1 cellular context compared by ENCODE assay signal in genomic region chr14:50045039-50045711, GRCh38.
TF ChIP-seq lines count a peak whose summit lies in the region.

No MANE protein-coding gene starts in this region.

TF ChIP-seq in GM12878, 131 proteins besides CTCF, POLR2A, EP300 and RAD21 (continued from another document and continues in another):
- TF ChIP-seq ZBTB33 (IDR thresholded peaks at IDR 0.05) = no peak
- 0 out of 4 replicates have a peak, but pooled peaks of 1 of the 2 experiments have one; percentile 4 for TF ChIP-seq SRF (IDR thresholded peaks at IDR 0.05; ENCODE audit: low read depth in 2 of 2, low read length in 2 of 2)
- no peak for TF ChIP-seq MYC (IDR thresholded peaks at IDR 0.05; ENCODE audit: insufficient read depth, insufficient read length, insufficient replicate concordance, low read length, severe bottlenecking)
- TF ChIP-seq ZNF622 (IDR thresholded peaks at IDR 0.05) = no peak
- no peak for TF ChIP-seq FOS (IDR thresholded peaks at IDR 0.05; ENCODE audit: borderline replicate concordance, extremely low read depth, insufficient read length)
- TF ChIP-seq RCOR1 (conservative IDR thresholded peaks at IDR 0.05; ENCODE audit: low read depth, low read length) = no peak
- no peak for TF ChIP-seq HDAC6 (IDR thresholded peaks at IDR 0.05; ENCODE audit: unreplicated experiment)
- no peak for TF ChIP-seq NRF1 (conservative IDR thresholded peaks at IDR 0.05; ENCODE audit: low read depth, low read length)
- no peak for TF ChIP-seq ZNF384 (IDR thresholded peaks at IDR 0.05; ENCODE audit: borderline replicate concordance, low read depth, low read length)
- no peak for TF ChIP-seq ZBTB11 (CRISPR knock-in tag; IDR thresholded peaks at IDR 0.05)
- TF ChIP-seq TCF7 (IDR thresholded peaks at IDR 0.05; ENCODE audit: borderline replicate concordance) = no peak
- TF ChIP-seq E2F4 (IDR thresholded peaks at IDR 0.05; ENCODE audit: low read depth, low read length) = no peak
- no peak for TF ChIP-seq GABPA (IDR thresholded peaks at IDR 0.05; ENCODE audit: low read depth)
- TF ChIP-seq YY1 (IDR thresholded peaks at IDR 0.05; ENCODE audit: low read depth, low read length) = 0 out of 2 replicates have a peak, but pooled peaks have one; percentile 32
- 0 out of 2 replicates have a peak, but pooled peaks have one; percentile 27 for TF ChIP-seq BCL11A (IDR thresholded peaks at IDR 0.05; ENCODE audit: low read depth, low read length)
- peak; percentile 55; the same call in 1 of the 2 replicates for TF ChIP-seq NR2F1 (conservative IDR thresholded peaks at IDR 0.05)
- TF ChIP-seq NKRF (conservative IDR thresholded peaks at IDR 0.05) = no peak
- peak; percentile 5 to 26; a peak in 1 of 4 replicates for TF ChIP-seq BHLHE40 (IDR thresholded peaks at IDR 0.05; ENCODE audit: borderline replicate concordance in 1 of 2, low read depth in 2 of 2, low read length in 1 of 2)
- TF ChIP-seq RELA (IDR thresholded peaks at IDR 0.05; ENCODE audit: borderline replicate concordance, partially characterized antibody) = no peak
- TF ChIP-seq NFIC (IDR thresholded peaks at IDR 0.05; ENCODE audit: low read depth, low read length) = peak; percentile 33; the same call in 1 of the 2 replicates
- TF ChIP-seq SMARCA5 (IDR thresholded peaks at IDR 0.05) = no peak
- TF ChIP-seq STAT1 (conservative IDR thresholded peaks at IDR 0.05) = no peak
- TF ChIP-seq ETV6 (conservative IDR thresholded peaks at IDR 0.05 in 1 of 2, IDR thresholded peaks at IDR 0.05 in 1 of 2; ENCODE audit: borderline replicate concordance in 1 of 2, low read depth in 1 of 2) = no peak
- TF ChIP-seq PBX3 (IDR thresholded peaks at IDR 0.05; ENCODE audit: insufficient replicate concordance, low read depth, low read length) = no peak
- TF ChIP-seq CBX3 (IDR thresholded peaks at IDR 0.05; ENCODE audit: borderline replicate concordance, low read depth) = no peak
- peak; percentile 53; the same call in 1 of the 2 replicates for TF ChIP-seq SPI1 (IDR thresholded peaks at IDR 0.05; ENCODE audit: borderline replicate concordance, insufficient read depth, low read depth, low read length)
- peak; percentile 53; the same call in 1 of the 2 replicates for TF ChIP-seq NBN (IDR thresholded peaks at IDR 0.05)
- no peak for TF ChIP-seq PML (IDR thresholded peaks at IDR 0.05; ENCODE audit: low read length)
- no peak for TF ChIP-seq ZSCAN29 (IDR thresholded peaks at IDR 0.05)
- TF ChIP-seq RUNX3 (IDR thresholded peaks at IDR 0.05; ENCODE audit: low read length) = peak; percentile 46
- no peak for TF ChIP-seq SUPT20H (IDR thresholded peaks at IDR 0.05; ENCODE audit: borderline replicate concordance, control insufficient read depth, low read depth, low read length)
- no peak for TF ChIP-seq SIN3A (IDR thresholded peaks at IDR 0.05; ENCODE audit: low read depth, low read length)
- TF ChIP-seq PKNOX1 (IDR thresholded peaks at IDR 0.05) = peak; percentile 14; the same call in 1 of the 2 replicates
- TF ChIP-seq CHD4 (IDR thresholded peaks at IDR 0.05) = no peak
- no peak for TF ChIP-seq ZNF207 (IDR thresholded peaks at IDR 0.05; ENCODE audit: borderline replicate concordance)
- TF ChIP-seq FOXK2 (IDR thresholded peaks at IDR 0.05) = no peak; the same call in 1 of the 2 replicates
- no peak for TF ChIP-seq EGR1 (IDR thresholded peaks at IDR 0.05; ENCODE audit: borderline replicate concordance in 1 of 2, low read depth in 2 of 2, low read length in 2 of 2)
- TF ChIP-seq E4F1 (IDR thresholded peaks at IDR 0.05; ENCODE audit: borderline replicate concordance, partially characterized antibody) = no peak
- TF ChIP-seq CREB1 (IDR thresholded peaks at IDR 0.05; ENCODE audit: low read depth) = peak; percentile 24; the same call in 1 of the 2 replicates
- no peak for TF ChIP-seq NR2C1 (IDR thresholded peaks at IDR 0.05)
- TF ChIP-seq BACH1 (IDR thresholded peaks at IDR 0.05; ENCODE audit: borderline replicate concordance) = no peak
- TF ChIP-seq HSF1 (IDR thresholded peaks at IDR 0.05; ENCODE audit: low read depth, low read length) = no peak
- TF ChIP-seq MEF2A (IDR thresholded peaks at IDR 0.05; ENCODE audit: insufficient read depth, low read depth, low read length) = no peak
- TF ChIP-seq WRNIP1 (IDR thresholded peaks at IDR 0.05; ENCODE audit: borderline replicate concordance, low read depth, low read length) = no peak
